In the genomic region with DNA sequence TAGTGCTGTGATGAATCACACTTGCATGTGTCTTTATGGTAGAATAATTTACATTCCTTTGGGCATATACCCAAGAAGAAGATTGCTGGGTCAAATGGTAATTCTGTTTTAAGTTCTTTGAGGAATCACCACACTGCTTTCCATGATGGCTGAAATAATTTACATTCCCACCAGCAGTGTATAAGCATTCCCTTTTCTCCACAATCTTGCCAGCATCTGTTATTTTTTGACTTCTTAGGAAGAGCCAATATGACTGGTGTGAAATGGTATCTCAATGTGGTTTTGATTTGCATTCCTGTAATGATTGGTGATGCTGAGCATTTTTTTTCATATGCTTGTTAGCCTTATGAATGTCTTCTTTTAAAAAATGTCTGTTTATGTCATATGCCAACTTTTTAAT, we compare ENCODE assay signal across 17 cellular contexts.
DNase-seq lines count a peak whose midpoint lies in the region; ATAC-seq, FAIRE-seq and TF ChIP-seq lines count a peak whose summit lies in the region.
"Had no signal": no experiment of that assay in that cellular context is flagged by ENCODE, and none has a peak within 500 bp of the region (broad histone marks: within the 10 kb centered on the region; RNA-seq: fewer than 3 reads in every experiment).

No MANE protein-coding gene starts in this region.

- H3K4me2 ChIP-seq in Karpas-422 (ENCODE audit: low read depth, low read length, poor library complexity, severe bottlenecking): no peak overlapping the region
- H3K4me2 ChIP-seq: PC-9 had no signal

- in situ Hi-C loops in astrocyte of the cerebellum (cut with HindIII; ENCODE audit: low sequenced_read_pairs): no loop called here

- H3K79me2 ChIP-seq in Karpas-422 (ENCODE audit: low read length): no peaks in the 10 kb centered on the region

- peak; percentile 37 for FAIRE-seq in urothelium cell line (lab: Jason Lieb, UNC)
- FAIRE-seq: GM12891 had no signal

- no peak overlapping the region for H3K27ac ChIP-seq in Karpas-422 (ENCODE audit: low read length)
- H3K27ac ChIP-seq: PC-9 had no signal

- no peaks in the 10 kb centered on the region for H3K9me2 ChIP-seq in Karpas-422 (replicated peaks; ENCODE audit: insufficient read depth, low read length)

- no peak for TF ChIP-seq CTCF in astrocyte of the cerebellum (IDR thresholded peaks at IDR 0.05; ENCODE audit: low read depth, low read length, missing control alignments)

- H3K4me1 ChIP-seq in Karpas-422 (ENCODE audit: low read length): no peaks in the 10 kb centered on the region

- peaks cover 37% of the 10 kb centered on the region for H3K9me3 ChIP-seq in Karpas-422 (ENCODE audit: low read length)

- no peaks in the 10 kb centered on the region for H3K36me3 ChIP-seq in Karpas-422 (ENCODE audit: insufficient read depth, low read length)

- DNase-seq in HS-27A (ENCODE audit: low read depth) (peak; percentile 66), astrocyte of the cerebellum (ENCODE audit: low read depth) (peak; percentile 43), iris pigment epithelial cell (ENCODE audit: low read depth) (peak; percentile 7), urothelium cell line (ENCODE audit: low spot score) (no peak), Karpas-422 (no peak), Right ventricle myocardium inferior (ENCODE audit: missing footprints) (no peak), Ammon's horn (ENCODE audit: low spot score) (no peak)
- DNase-seq: CD8-positive, alpha-beta T cell; DND-41; GF-D8; NCI-H1436; NCI-H2029 treated with DMSO at 0.1 percent for 48 hours; NCI-H2171 treated with DMSO at 0.1 percent for 48 hours; NCI-H510A; NCI-H774; PC-9 had no signal

- H2AFZ ChIP-seq in Karpas-422 (ENCODE audit: low read length): no peak overlapping the region
- H2AFZ ChIP-seq: PC-9 had no signal

- H3K4me3 ChIP-seq in astrocyte of the cerebellum (ENCODE audit: low read depth, low read length): no peak overlapping the region
- H3K4me3 ChIP-seq in Karpas-422 (ENCODE audit: low read length): no peak overlapping the region
- H3K4me3 ChIP-seq: PC-9 had no signal

- no peak overlapping the region for H3K9ac ChIP-seq in Karpas-422 (ENCODE audit: low read length)

- intact Hi-C loops in Right ventricle myocardium inferior (cut with DNase I): no loop called here

- no peak for ATAC-seq in Right ventricle myocardium inferior
- ATAC-seq: CD8-positive, alpha-beta T cell had no signal

- H4K20me1 ChIP-seq in Karpas-422 (ENCODE audit: insufficient read depth, low read depth, low read length): no peaks in the 10 kb centered on the region

- no peaks in the 10 kb centered on the region for H3K27me3 ChIP-seq in Karpas-422 (ENCODE audit: low read length)

Comparison
In these comparisons a context has a peak if more than half of its experiments do, and no peak if none do; other contexts are left out.
1. DNase-seq: peak in HS-27A (single experiment), astrocyte of the cerebellum (single experiment) and iris pigment epithelial cell (single experiment); none in urothelium cell line (single experiment), Karpas-422 (single experiment), Right ventricle myocardium inferior (single experiment) and Ammon's horn (single experiment).